In genomic region chr3:14765576-14766427, GRCh38 we compare ENCODE assay signal across 2 cellular contexts.
TF ChIP-seq lines count a peak whose summit lies in the region.

No MANE protein-coding gene starts in this region.

TF ChIP-seq in SK-N-SH, 30 proteins besides CTCF, POLR2A, EP300 and RAD21 (continued from another document):
- TF ChIP-seq PBX3 (IDR thresholded peaks at IDR 0.05), result no peak
- TF ChIP-seq FOXM1 (IDR thresholded peaks at IDR 0.05; ENCODE audit: low read depth), result no peak
- no peak for TF ChIP-seq MXI1 (IDR thresholded peaks at IDR 0.05; ENCODE audit: low read depth, low read length)
- no peak for TF ChIP-seq MAX (IDR thresholded peaks at IDR 0.05; ENCODE audit: low read depth)
- TF ChIP-seq IRF3 (IDR thresholded peaks at IDR 0.05; ENCODE audit: low read depth, low read length), result no peak
- TF ChIP-seq RCOR1 (IDR thresholded peaks at IDR 0.05; ENCODE audit: low read length), result no peak
- TF ChIP-seq SIN3A (IDR thresholded peaks at IDR 0.05; ENCODE audit: borderline replicate concordance, low read depth, low read length), result no peak
- no peak for TF ChIP-seq NRF1 (IDR thresholded peaks at IDR 0.05; ENCODE audit: low read depth, low read length)
- no peak for TF ChIP-seq RXRA (IDR thresholded peaks at IDR 0.05; ENCODE audit: borderline replicate concordance, low read depth)
- no peak for TF ChIP-seq SMC3 (IDR thresholded peaks at IDR 0.05; ENCODE audit: low read depth, low read length)
- no peak for TF ChIP-seq TAF1 (IDR thresholded peaks at IDR 0.05; ENCODE audit: borderline replicate concordance, low read depth, low read length)
- no peak for TF ChIP-seq YY1 (IDR thresholded peaks at IDR 0.05; ENCODE audit: low read depth)

TF ChIP-seq in SK-N-SH treated with all-trans-retinoic acid at 6 μM for 48 hours, 23 proteins besides CTCF, POLR2A, EP300 and RAD21 (continued from another document):
- TF ChIP-seq TSHZ2 (CRISPR knock-in tag; IDR thresholded peaks at IDR 0.05) (no peak), CSDC2 (CRISPR knock-in tag; IDR thresholded peaks at IDR 0.05) (no peak), OSR1 (CRISPR knock-in tag; IDR thresholded peaks at IDR 0.05) (no peak), RARB (CRISPR knock-in tag; IDR thresholded peaks at IDR 0.05) (no peak), CREB5 (CRISPR knock-in tag; IDR thresholded peaks at IDR 0.05; ENCODE audit: low read depth) (no peak)
